ENCODE assay signal across 15 cellular contexts in the genomic region with DNA sequence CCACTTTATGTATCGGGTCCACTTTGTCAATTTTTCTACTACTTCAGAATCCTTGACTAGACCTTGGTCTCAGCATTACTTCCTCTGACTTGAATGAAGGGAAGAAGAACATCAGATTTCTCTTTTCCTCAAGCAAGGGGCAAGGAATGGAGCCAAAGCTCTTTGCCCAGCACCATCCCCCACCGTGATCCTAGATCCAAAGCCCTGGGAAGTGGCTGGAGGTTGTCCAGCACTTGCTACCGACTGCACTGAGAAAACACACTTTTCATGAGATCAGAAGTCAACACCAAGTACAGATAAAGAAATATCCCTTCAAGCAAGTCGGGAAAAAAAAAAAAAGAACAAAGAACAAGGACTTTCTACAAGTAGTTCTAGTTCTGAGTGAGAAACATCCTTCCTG.
DNase-seq lines count a peak whose midpoint lies in the region; ATAC-seq and TF ChIP-seq lines count a peak whose summit lies in the region.
"Had no signal": no experiment of that assay in that cellular context is flagged by ENCODE, and none has a peak within 500 bp of the region (broad histone marks: within the 10 kb centered on the region; RNA-seq: fewer than 3 reads in every experiment).

No MANE protein-coding gene starts in this region.

- H3K27me3 ChIP-seq in right lobe of liver: no peaks in the 10 kb centered on the region
- no peaks in the 10 kb centered on the region for H3K27me3 ChIP-seq in skeletal muscle tissue (ENCODE audit: control insufficient read depth in 3 of 3, insufficient read depth in 3 of 3, low read length in 3 of 3)
- no peaks in the 10 kb centered on the region for H3K27me3 ChIP-seq in CD4-positive, alpha-beta T cell (ENCODE audit: control insufficient read depth, insufficient read depth, low read length)

- no peaks in the 10 kb centered on the region for H3K36me3 Mint-ChIP-seq in CD4-positive, alpha-beta T cell (ENCODE audit: low read depth)
- H3K36me3 Mint-ChIP-seq in natural killer cell treated with Interleukin-12 subunit alpha and Interleukin-12 subunit beta and Interleukin-15 and Interleukin-18, amount 100 ng/mL, for 72 hours: no peaks in the 10 kb centered on the region

- H3K9ac ChIP-seq in skeletal muscle tissue (ENCODE audit: low read depth in 1 of 3, low read length in 3 of 3): peak overlapping the region; percentile 15 to 80 (median 54)

- H3K4me1 ChIP-seq in right lobe of liver (peaks cover 0 to 54% (median 26%) of the 10 kb centered on the region in 4 donors), skeletal muscle tissue (ENCODE audit: control insufficient read depth in 3 of 3, insufficient read depth in 3 of 3, low read length in 3 of 3) (peaks cover 64 to 88% (median 69%) of the 10 kb centered on the region in 3 donors)

- H3K36me3 ChIP-seq in right lobe of liver: peaks cover 0 to 9% (median 2%) of the 10 kb centered on the region in 4 donors
- peaks cover 0 to 8% (median 3%) of the 10 kb centered on the region in 3 donors for H3K36me3 ChIP-seq in skeletal muscle tissue (ENCODE audit: control insufficient read depth in 3 of 3, insufficient read depth in 3 of 3, low read length in 3 of 3)

- DNase-seq in M059J (ENCODE audit: low read depth) (peak; percentile 46), coronary artery (ENCODE audit: low spot score) (no peak), right lobe of liver (peak; percentile 56 to 80 (median 79))
- DNase-seq in CD4-positive, alpha-beta T cell: no peak
- DNase-seq in natural killer cell treated with Interleukin-12 subunit alpha and Interleukin-12 subunit beta and Interleukin-15 and Interleukin-18, amount 100 ng/mL, for 72 hours (ENCODE audit: low spot score): no peak
- DNase-seq: activated CD4-positive, alpha-beta memory T cell treated with anti-CD3 and anti-CD28 coated beads, Interleukin-2, amount 10 ng/mL, durations not matched to agents 7 days and 5 days; activated naive CD4-positive, alpha-beta T cell treated with Interleukin-2 at 50 U/mL for 16 hours; AML-193; DMS79; NCI-H1694; NCI-H526 treated with DMSO at 0.1 percent for 48 hours; RPMI8226 had no signal

- intact Hi-C loops in right lobe of liver (cut with DNase I): no loop called here
- intact Hi-C loops in CD4-positive, alpha-beta T cell (cut with DNase I, micrococcal nuclease): no loop called here

- peaks cover 22% of the 10 kb centered on the region for H3K4me1 Mint-ChIP-seq in CD4-positive, alpha-beta T cell (ENCODE audit: low read depth)
- H3K4me1 Mint-ChIP-seq in natural killer cell treated with Interleukin-12 subunit alpha and Interleukin-12 subunit beta and Interleukin-15 and Interleukin-18, amount 100 ng/mL, for 72 hours (ENCODE audit: low read depth in 2 of 2): peaks cover 19 to 31% of the 10 kb centered on the region in 2 donors

- no peaks in the 10 kb centered on the region for H3K9me3 Mint-ChIP-seq in CD4-positive, alpha-beta T cell
- no peaks in the 10 kb centered on the region for H3K9me3 Mint-ChIP-seq in natural killer cell treated with Interleukin-12 subunit alpha and Interleukin-12 subunit beta and Interleukin-15 and Interleukin-18, amount 100 ng/mL, for 72 hours

- no peak overlapping the region for H3K27ac Mint-ChIP-seq in CD4-positive, alpha-beta T cell
- H3K27ac Mint-ChIP-seq in natural killer cell treated with Interleukin-12 subunit alpha and Interleukin-12 subunit beta and Interleukin-15 and Interleukin-18, amount 100 ng/mL, for 72 hours: no peak overlapping the region
- H3K27ac Mint-ChIP-seq: activated CD4-positive, alpha-beta memory T cell treated with anti-CD3 and anti-CD28 coated beads, Interleukin-2, amount 10 ng/mL, durations not matched to agents 7 days and 5 days had no signal

- H3K9me3 ChIP-seq in right lobe of liver (no peaks in the 10 kb centered on the region), skeletal muscle tissue (ENCODE audit: control insufficient read depth in 3 of 3, low read length in 3 of 3) (no peaks in the 10 kb centered on the region)
- H3K9me3 ChIP-seq in CD4-positive, alpha-beta T cell (ENCODE audit: control insufficient read depth, low read length): no peaks in the 10 kb centered on the region

- TF ChIP-seq CTCF in coronary artery (IDR thresholded peaks at IDR 0.05) (no peak), right lobe of liver (IDR thresholded peaks at IDR 0.05) (no peak)
- TF ChIP-seq CTCF in CD4-positive, alpha-beta T cell (IDR thresholded peaks at IDR 0.05): no peak

- ATAC-seq in right lobe of liver (peak; percentile 63 to 77 (median 72)), HG02870 (IDR thresholded peaks at IDR 0.05; ENCODE audit: unreplicated experiment) (no peak), HG03442 (IDR thresholded peaks at IDR 0.05; ENCODE audit: unreplicated experiment) (no peak)
- no peak for ATAC-seq in CD4-positive, alpha-beta T cell (ENCODE audit: poor library complexity)
- no peak for ATAC-seq in natural killer cell treated with Interleukin-12 subunit alpha and Interleukin-12 subunit beta and Interleukin-15 and Interleukin-18, amount 100 ng/mL, for 72 hours

- POLR2A ChIA-PET in CD4-positive, alpha-beta T cell (lab: Charles Lee): no interaction called here

- peak overlapping the region; percentile 70 to 84 for H3K27ac ChIP-seq in coronary artery
- H3K27ac ChIP-seq in right lobe of liver: peak overlapping the region; percentile 20 to 70 (median 67)
- H3K27ac ChIP-seq in skeletal muscle tissue (ENCODE audit: low read depth, low read length): peak overlapping the region; percentile 91
- no peak overlapping the region for H3K27ac ChIP-seq in CD4-positive, alpha-beta T cell (ENCODE audit: low read depth, low read length)

- TF ChIP-seq POLR2A in right lobe of liver (IDR thresholded peaks at IDR 0.05): no peak

- CTCF ChIA-PET in CD4-positive, alpha-beta T cell (lab: Charles Lee): no interaction called here

- H3K4me3 ChIP-seq in coronary artery (no peak overlapping the region), right lobe of liver (no peak overlapping the region), skeletal muscle tissue (ENCODE audit: low read length in 3 of 3) (peak overlapping the region; percentile 0 to 34 (median 31))

- no peak overlapping the region for H3K4me3 Mint-ChIP-seq in CD4-positive, alpha-beta T cell
- no peak overlapping the region for H3K4me3 Mint-ChIP-seq in natural killer cell treated with Interleukin-12 subunit alpha and Interleukin-12 subunit beta and Interleukin-15 and Interleukin-18, amount 100 ng/mL, for 72 hours
- H3K4me3 Mint-ChIP-seq: activated CD4-positive, alpha-beta memory T cell treated with anti-CD3 and anti-CD28 coated beads, Interleukin-2, amount 10 ng/mL, durations not matched to agents 7 days and 5 days had no signal

- 28% methylated on average over 4 of the region's 4 CpGs for WGBS in right lobe of liver (ENCODE audit: insufficient coverage, low coverage, low lambda C conversion rate, missing lambda C conversion rate)

- no peaks in the 10 kb centered on the region for H3K27me3 Mint-ChIP-seq in CD4-positive, alpha-beta T cell
- H3K27me3 Mint-ChIP-seq in natural killer cell treated with Interleukin-12 subunit alpha and Interleukin-12 subunit beta and Interleukin-15 and Interleukin-18, amount 100 ng/mL, for 72 hours: peaks cover 0 to 10% of the 10 kb centered on the region in 2 donors

Comparison
In these comparisons a context has a peak if more than half of its experiments do, and no peak if none do; other contexts are left out.
1. DNase-seq: peak in M059J (single experiment) and right lobe of liver (3 of 3); none in coronary artery (single experiment), CD4-positive, alpha-beta T cell (0 of 10) and natural killer cell treated with Interleukin-12 subunit alpha and Interleukin-12 subunit beta and Interleukin-15 and Interleukin-18, amount 100 ng/mL, for 72 hours (single experiment).
2. H3K4me3 ChIP-seq: peak in skeletal muscle tissue (3 of 3); none in coronary artery (single experiment) and right lobe of liver (0 of 3).
3. ATAC-seq: peak in right lobe of liver (4 of 4); none in CD4-positive, alpha-beta T cell (single experiment), natural killer cell treated with Interleukin-12 subunit alpha and Interleukin-12 subunit beta and Interleukin-15 and Interleukin-18, amount 100 ng/mL, for 72 hours (0 of 2), HG02870 (single experiment) and HG03442 (single experiment).